In genomic region chr18:36688020-36688965, GRCh38 we compare ENCODE assay signal across 8 cellular contexts.
A peak's percentile ranks its signal among the peaks of the same experiment; 100 is the strongest.
DNase-seq lines count a peak whose midpoint lies in the region; ATAC-seq and TF ChIP-seq lines count a peak whose summit lies in the region.

No MANE protein-coding gene starts in this region.

- DNase-seq in AG04450 (ENCODE audit: low read depth, low spot score) (peak; percentile 44), GM12865 (ENCODE audit: low read depth) (peak; percentile 73), NCI-H69 (lab: John Stamatoyannopoulos, UW) (peak; percentile 87), foreskin melanocyte (peak; percentile 68)
- peak; percentile 27 for DNase-seq in activated T-helper 2 cell treated with anti-CD3 and anti-CD28 coated beads, Interferon-gamma antibody, Interleukin-2, Interleukin-4, amounts not matched to agents 10 μg/mL and 5 μg/mL and 100 μg/mL, durations not matched to agents 14 hours and 24 hours and 36 hours (ENCODE audit: low spot score)

- H3K4me3 ChIP-seq in AG04450 (ENCODE audit: low read depth, low read length) (no peak overlapping the region), GM12865 (ENCODE audit: low read depth, low read length) (no peak overlapping the region), parathyroid adenoma (ENCODE audit: low read depth, low read length) (no peak overlapping the region)

- H3K27me3 ChIP-seq in AG04450 (ENCODE audit: control insufficient read depth, insufficient read depth, low read length) (no peaks in the 10 kb centered on the region), parathyroid adenoma (ENCODE audit: control insufficient read depth, insufficient read depth, low read length) (no peaks in the 10 kb centered on the region)

- H3K36me3 ChIP-seq in parathyroid adenoma (ENCODE audit: control insufficient read depth, insufficient read depth, low read length): no peaks in the 10 kb centered on the region

- no peak overlapping the region for H3K27ac Mint-ChIP-seq in activated T-helper 2 cell treated with anti-CD3 and anti-CD28 coated beads, Interferon-gamma antibody, Interleukin-2, Interleukin-4, amounts not matched to agents 10 μg/mL and 5 μg/mL and 100 μg/mL, durations not matched to agents 14 hours and 24 hours and 36 hours

- intact Hi-C loops in activated T-helper 2 cell treated with anti-CD3 and anti-CD28 coated beads, Interferon-gamma antibody, Interleukin-2, Interleukin-4, amounts not matched to agents 10 μg/mL and 5 μg/mL and 100 μg/mL, durations not matched to agents 14 hours and 24 hours and 36 hours (cut with micrococcal nuclease): loop anchor here (1.0 to 2.0 kb wide), 2 partner anchors 69 to 121 kb away; no protein-coding TSS in a partner anchor

- H3K4me1 ChIP-seq in parathyroid adenoma: no peaks in the 10 kb centered on the region

- no peak overlapping the region for H3K4me2 ChIP-seq in parathyroid adenoma (ENCODE audit: low read length)

- no peaks in the 10 kb centered on the region for H3K4me1 Mint-ChIP-seq in activated T-helper 2 cell treated with anti-CD3 and anti-CD28 coated beads, Interferon-gamma antibody, Interleukin-2, Interleukin-4, amounts not matched to agents 10 μg/mL and 5 μg/mL and 100 μg/mL, durations not matched to agents 14 hours and 24 hours and 36 hours (ENCODE audit: low read depth)

- peak; percentile 80 for ATAC-seq in HG03280 (IDR thresholded peaks at IDR 0.05; ENCODE audit: unreplicated experiment)
- no peak for ATAC-seq in HG03175 (IDR thresholded peaks at IDR 0.05; ENCODE audit: unreplicated experiment)

- H3K9me3 ChIP-seq in AG04450 (ENCODE audit: control insufficient read depth, insufficient read depth, low read length): peaks cover 5% of the 10 kb centered on the region
- H3K9me3 ChIP-seq in parathyroid adenoma (ENCODE audit: control insufficient read depth, low read length): no peaks in the 10 kb centered on the region

- CTCF ChIA-PET in AG04450 (lab: Charles Lee): interaction anchor here (0.5 to 3.9 kb wide), 71 partner anchors 9 to 586 kb away, joined by 3 to 62 read pairs (median 5); partner anchors contain the start of gene KIAA1328

- no peaks in the 10 kb centered on the region for H3K36me3 Mint-ChIP-seq in activated T-helper 2 cell treated with anti-CD3 and anti-CD28 coated beads, Interferon-gamma antibody, Interleukin-2, Interleukin-4, amounts not matched to agents 10 μg/mL and 5 μg/mL and 100 μg/mL, durations not matched to agents 14 hours and 24 hours and 36 hours (ENCODE audit: low read depth)

- TF ChIP-seq CTCF in AG04450 (IDR thresholded peaks at IDR 0.05; ENCODE audit: low read depth, low read length): peak; percentile 98
- TF ChIP-seq CTCF in GM12865 (IDR thresholded peaks at IDR 0.05; ENCODE audit: insufficient read depth, low read depth, low read length, missing control alignments): peak; percentile 89
- peak; percentile 87 for TF ChIP-seq CTCF in parathyroid adenoma (IDR thresholded peaks at IDR 0.05)

- no peak overlapping the region for H3K4me3 Mint-ChIP-seq in activated T-helper 2 cell treated with anti-CD3 and anti-CD28 coated beads, Interferon-gamma antibody, Interleukin-2, Interleukin-4, amounts not matched to agents 10 μg/mL and 5 μg/mL and 100 μg/mL, durations not matched to agents 14 hours and 24 hours and 36 hours (ENCODE audit: low read depth)

- H3K9me3 Mint-ChIP-seq in activated T-helper 2 cell treated with anti-CD3 and anti-CD28 coated beads, Interferon-gamma antibody, Interleukin-2, Interleukin-4, amounts not matched to agents 10 μg/mL and 5 μg/mL and 100 μg/mL, durations not matched to agents 14 hours and 24 hours and 36 hours: peaks cover 4% of the 10 kb centered on the region

- H3K9ac ChIP-seq in parathyroid adenoma: no peak overlapping the region

- H3K27me3 Mint-ChIP-seq in activated T-helper 2 cell treated with anti-CD3 and anti-CD28 coated beads, Interferon-gamma antibody, Interleukin-2, Interleukin-4, amounts not matched to agents 10 μg/mL and 5 μg/mL and 100 μg/mL, durations not matched to agents 14 hours and 24 hours and 36 hours (ENCODE audit: low read depth): peaks cover 2% of the 10 kb centered on the region

- H3K79me2 ChIP-seq in parathyroid adenoma: no peaks in the 10 kb centered on the region

- H3K27ac ChIP-seq in AG04450 (ENCODE audit: low read depth, low read length) (no peak overlapping the region), parathyroid adenoma (no peak overlapping the region)

- POLR2A ChIA-PET in AG04450 (lab: Yijun Ruan, JAX): no interaction called here

- H2AFZ ChIP-seq in parathyroid adenoma: no peak overlapping the region

Comparison
In these comparisons a context has a peak if more than half of its experiments do, and no peak if none do; other contexts are left out.
1. DNase-seq: peak in every context shown above with its lines; median percentile 87 in NCI-H69; 73 in GM12865; 68 in foreskin melanocyte; 44 in AG04450; 27 in activated T-helper 2 cell treated with anti-CD3 and anti-CD28 coated beads, Interferon-gamma antibody, Interleukin-2, Interleukin-4, amounts not matched to agents 10 μg/mL and 5 μg/mL and 100 μg/mL, durations not matched to agents 14 hours and 24 hours and 36 hours.